Comparison of ENCODE assay signal across 22 cellular contexts in genomic region chr20:50821257-50821921, GRCh38. TPM values are rescaled to one million over a fixed set of nuclear protein-coding genes. Genes with fewer than 3 reads are reported as not detected.
DNase-seq lines count a peak whose midpoint lies in the region; TF ChIP-seq lines count a peak whose summit lies in the region.
"Had no signal": no experiment of that assay in that cellular context is flagged by ENCODE, and none has a peak within 500 bp of the region (broad histone marks: within the 10 kb centered on the region; RNA-seq: fewer than 3 reads in every experiment).

No MANE protein-coding gene starts in this region.

- H3K36me3 ChIP-seq in DOHH2 (ENCODE audit: control insufficient read depth, low read length) = peaks cover 80% of the 10 kb centered on the region
- H3K36me3 ChIP-seq in Loucy (ENCODE audit: insufficient read depth, low read length) = no peaks in the 10 kb centered on the region
- H3K36me3 ChIP-seq: prostate gland had no signal

- no peak overlapping the region for H3K4ac ChIP-seq in H9 (ENCODE audit: low read depth, low read length)

- H3K18ac ChIP-seq in H9 (ENCODE audit: insufficient read length, low read depth, low read length) = no peak overlapping the region

- no peaks in the 10 kb centered on the region for H3K23me2 ChIP-seq in H9 (ENCODE audit: insufficient read length, low read depth, low read length, poor library complexity, severe bottlenecking)

- H3K27me3 Mint-ChIP-seq in activated naive CD8-positive, alpha-beta T cell treated with anti-CD3 and anti-CD28 coated beads for 36 hours = no peaks in the 10 kb centered on the region
- H3K27me3 Mint-ChIP-seq in nephron (ENCODE audit: low read depth) (no peaks in the 10 kb centered on the region), H9 (ENCODE audit: low read depth) (no peaks in the 10 kb centered on the region; the same call in 1 of the 2 replicates)
- H3K27me3 Mint-ChIP-seq: activated T-helper 17 cell treated with anti-CD3 and anti-CD28 coated beads, Interleukin-2, amount 50 U/mL, for 72 hours; CD4-positive, alpha-beta T cell had no signal

- H3K27ac Mint-ChIP-seq in activated naive CD8-positive, alpha-beta T cell treated with anti-CD3 and anti-CD28 coated beads for 36 hours = peak overlapping the region; percentile 59
- H3K27ac Mint-ChIP-seq in nephron (peak overlapping the region in 2 of 3 experiments; percentile 10 to 14), H9 (no peak overlapping the region; a peak in 1 of 7 replicates)
- H3K27ac Mint-ChIP-seq: activated T-helper 17 cell treated with anti-CD3 and anti-CD28 coated beads, Interleukin-2, amount 50 U/mL, for 72 hours; CD4-positive, alpha-beta T cell had no signal

- no peak for DNase-seq in activated naive CD8-positive, alpha-beta T cell treated with anti-CD3 and anti-CD28 coated beads for 36 hours
- DNase-seq in NCI-H345 (lab: John Stamatoyannopoulos, UW) (no peak), NCI-H128 (lab: John Stamatoyannopoulos, UW; ENCODE audit: unreplicated experiment) (no peak), G401 (ENCODE audit: low spot score) (no peak), H9 (no peak)
- DNase-seq: CD4-positive, alpha-beta T cell; effector memory CD4-positive, alpha-beta T cell; hippocampal formation; mucosa of descending colon; NCI-H1436; NCI-H2107; NCI-H524; stimulated activated CD4-positive, alpha-beta T cell treated with anti-CD3 and anti-CD28 coated beads, Interleukin-2, amount 100 ng/mL, for 24 hours; stimulated activated naive CD4-positive, alpha-beta T cell had no signal

- H3F3A ChIP-seq in DOHH2 (ENCODE audit: control insufficient read depth, insufficient read depth) = peaks cover 31% of the 10 kb centered on the region
- no peaks in the 10 kb centered on the region for H3F3A ChIP-seq in Loucy (ENCODE audit: low read depth)

- H3K79me1 ChIP-seq in H9 (ENCODE audit: insufficient read depth, low read depth, low read length, poor library complexity, severe bottlenecking) = no peaks in the 10 kb centered on the region

- H3K4me1 ChIP-seq in DOHH2 (ENCODE audit: control insufficient read depth, low read length) (peaks cover 69% of the 10 kb centered on the region), Loucy (ENCODE audit: insufficient read depth, low read length, poor library complexity, severe bottlenecking) (peaks cover 38% of the 10 kb centered on the region), H9 (ENCODE audit: insufficient read depth, low read length) (no peaks in the 10 kb centered on the region; the same call in 1 of the 2 replicates)

- peaks cover 38% of the 10 kb centered on the region for H3K4me1 Mint-ChIP-seq in activated naive CD8-positive, alpha-beta T cell treated with anti-CD3 and anti-CD28 coated beads for 36 hours
- H3K4me1 Mint-ChIP-seq in nephron (peaks cover 12% of the 10 kb centered on the region), H9 (peaks cover 12 to 25% of the 10 kb centered on the region in 2 experiments)

- no peak overlapping the region for H3T11ph ChIP-seq in H9 (ENCODE audit: low read length)

- no peak overlapping the region for H2BK15ac ChIP-seq in H9 (ENCODE audit: low read depth, low read length)

- peak overlapping the region; percentile 2 for H3K9ac ChIP-seq in Loucy (ENCODE audit: low read depth, low read length, poor library complexity, severe bottlenecking)
- H3K9ac ChIP-seq in H9 (ENCODE audit: extremely low read depth, insufficient read length, low read length) = no peak overlapping the region

- H3K14ac ChIP-seq in H9 (ENCODE audit: insufficient read depth, low read length) = no peak overlapping the region

- no peak overlapping the region for H4K91ac ChIP-seq in H9 (ENCODE audit: insufficient read length, low read depth, low read length)

- no peak overlapping the region for H3K4me3 Mint-ChIP-seq in activated naive CD8-positive, alpha-beta T cell treated with anti-CD3 and anti-CD28 coated beads for 36 hours
- no peak overlapping the region for H3K4me3 Mint-ChIP-seq in nephron
- H3K4me3 Mint-ChIP-seq in H9 = no peak overlapping the region
- H3K4me3 Mint-ChIP-seq: activated T-helper 17 cell treated with anti-CD3 and anti-CD28 coated beads, Interleukin-2, amount 50 U/mL, for 72 hours; CD4-positive, alpha-beta T cell had no signal

- H3K9me3 Mint-ChIP-seq in activated naive CD8-positive, alpha-beta T cell treated with anti-CD3 and anti-CD28 coated beads for 36 hours = no peaks in the 10 kb centered on the region
- H3K9me3 Mint-ChIP-seq in nephron (no peaks in the 10 kb centered on the region), H9 (no peaks in the 10 kb centered on the region; a peak in 1 of 5 replicates)
- H3K9me3 Mint-ChIP-seq: CD4-positive, alpha-beta T cell had no signal

- H3K4me3 ChIP-seq in DOHH2 (ENCODE audit: low read length) = peak overlapping the region; percentile 56
- no peak overlapping the region for H3K4me3 ChIP-seq in Loucy (ENCODE audit: low read length, poor library complexity, severe bottlenecking)
- H3K4me3 ChIP-seq: body of pancreas, mucosa of descending colon, prostate gland had no signal

- H3K9me2 ChIP-seq in DOHH2 (replicated peaks; ENCODE audit: control insufficient read depth, low read length) (no peaks in the 10 kb centered on the region), Loucy (replicated peaks; ENCODE audit: low read depth, low read length) (no peaks in the 10 kb centered on the region)

- peak overlapping the region; percentile 95 for H3K27ac ChIP-seq in DOHH2 (ENCODE audit: low read depth, low read length)
- H3K27ac ChIP-seq in H9 (ENCODE audit: insufficient read length, low read depth, low read length) = no peak overlapping the region
- H3K27ac ChIP-seq: body of pancreas, HL-60, prostate gland, RWPE1 had no signal

- H4K20me1 ChIP-seq in DOHH2 (ENCODE audit: control insufficient read depth, insufficient read depth, low read depth, low read length) (no peaks in the 10 kb centered on the region), Loucy (ENCODE audit: insufficient read depth, low read length, poor library complexity, severe bottlenecking) (no peaks in the 10 kb centered on the region), H9 (ENCODE audit: control insufficient read depth, insufficient read depth, insufficient read length) (no peaks in the 10 kb centered on the region)

- no peak overlapping the region for H3K56ac ChIP-seq in H9 (ENCODE audit: insufficient read length, low read depth, low read length)

- no peak overlapping the region for H2AK5ac ChIP-seq in H9 (ENCODE audit: insufficient read length, low read length)

- H3K4me2 ChIP-seq in DOHH2 (ENCODE audit: low read length) (peak overlapping the region; percentile 72), Loucy (ENCODE audit: low read depth, low read length, poor library complexity, severe bottlenecking) (peak overlapping the region; percentile 7), H9 (ENCODE audit: insufficient read depth, insufficient read length, low read length) (no peak overlapping the region)

- no peak overlapping the region for H4K5ac ChIP-seq in H9 (ENCODE audit: insufficient read length, low read depth, low read length)

- H2AFZ ChIP-seq in Loucy (ENCODE audit: low read length) (no peak overlapping the region), H9 (ENCODE audit: low read length) (no peak overlapping the region)

- H3K36me3 Mint-ChIP-seq in activated naive CD8-positive, alpha-beta T cell treated with anti-CD3 and anti-CD28 coated beads for 36 hours = peaks cover 24% of the 10 kb centered on the region
- H3K36me3 Mint-ChIP-seq in nephron (ENCODE audit: low read depth) (no peaks in the 10 kb centered on the region), H9 (ENCODE audit: insufficient read depth in 1 of 3, low read depth in 3 of 3) (peaks cover 3 to 25% (median 10%) of the 10 kb centered on the region in 3 experiments)

- no CpG with 5 or more reads among the region's 8 CpGs for WGBS in H9 (ENCODE audit: extremely low coverage, insufficient read length, low lambda C conversion rate)

- H3K79me2 ChIP-seq in DOHH2 (ENCODE audit: control insufficient read depth, low read length) (peaks cover 86% of the 10 kb centered on the region), Loucy (ENCODE audit: insufficient read depth, low read length) (no peaks in the 10 kb centered on the region), H9 (ENCODE audit: insufficient read depth, low read length) (no peaks in the 10 kb centered on the region)

- no peak overlapping the region for H2BK120ac ChIP-seq in H9 (ENCODE audit: low read depth, low read length, poor library complexity, severe bottlenecking)

- no peak overlapping the region for H2BK20ac ChIP-seq in H9 (ENCODE audit: low read depth, low read length, poor library complexity, severe bottlenecking)

- H4K8ac ChIP-seq in H9 (replicated peaks; ENCODE audit: insufficient read length, low read depth, low read length) = no peak overlapping the region

- H2BK12ac ChIP-seq in H9 (ENCODE audit: insufficient read length, low read depth, low read length) = no peak overlapping the region

- H3K23ac ChIP-seq in H9 (ENCODE audit: insufficient read length, low read depth, low read length) = no peak overlapping the region

- H3K27me3 ChIP-seq in DOHH2 (ENCODE audit: control insufficient read depth, low read length) = no peaks in the 10 kb centered on the region
- no peaks in the 10 kb centered on the region for H3K27me3 ChIP-seq in Loucy (ENCODE audit: insufficient read depth, low read length, poor library complexity, severe bottlenecking)
- H3K27me3 ChIP-seq in H9 (ENCODE audit: insufficient read depth, low read length) = no peaks in the 10 kb centered on the region
- H3K27me3 ChIP-seq: body of pancreas had no signal

- H3K9me3 ChIP-seq in DOHH2 (ENCODE audit: control insufficient read depth, insufficient read depth, low read length) (no peaks in the 10 kb centered on the region), Loucy (ENCODE audit: insufficient read depth, low read depth, low read length) (no peaks in the 10 kb centered on the region), H9 (ENCODE audit: control insufficient read depth, low read depth, low read length) (no peaks in the 10 kb centered on the region)
- H3K9me3 ChIP-seq: body of pancreas, mucosa of descending colon, prostate gland had no signal

- TF ChIP-seq CTCF in DOHH2 (IDR thresholded peaks at IDR 0.05; ENCODE audit: low read depth, low read length, poor library complexity, severe bottlenecking) = no peak
- TF ChIP-seq CTCF in Loucy (conservative IDR thresholded peaks at IDR 0.05; ENCODE audit: low read length) = no peak
- TF ChIP-seq CTCF in nephron (IDR thresholded peaks at IDR 0.05; ENCODE audit: unreplicated experiment in 3 of 3) = no peak
- no peak for TF ChIP-seq CTCF in H9 (conservative IDR thresholded peaks at IDR 0.05)

- H2BK5ac ChIP-seq in H9 (ENCODE audit: insufficient read length, low read length) = no peak overlapping the region

- in situ Hi-C loops in G401 (cut with HindIII; ENCODE audit: low sequenced_read_pairs) = no loop called here

RNA-seq across cellular contexts. Expression of gene BCAS4, which starts 26.5 kb away (rescaled TPM):
- total RNA-seq in activated naive CD8-positive, alpha-beta T cell treated with anti-CD3 and anti-CD28 coated beads for 36 hours = 10 to 100 TPM; 27.1 to 28.9 TPM
- 20.7 and 32.2 TPM in 2 replicates for total RNA-seq in G401 (2014; rRNA removed; shearing (Covaris generic))
- total RNA-seq in H9 (2021) = 16.9 and 21.4 TPM in 2 replicates

Comparison
In these comparisons a context has a peak if more than half of its experiments do, and no peak if none do; other contexts are left out.
1. H3K27ac Mint-ChIP-seq: peak in activated naive CD8-positive, alpha-beta T cell treated with anti-CD3 and anti-CD28 coated beads for 36 hours (single experiment) and nephron (2 of 3); none in H9 (0 of 3).